Comparison of ENCODE assay signal across 19 cellular contexts in the genomic region with DNA sequence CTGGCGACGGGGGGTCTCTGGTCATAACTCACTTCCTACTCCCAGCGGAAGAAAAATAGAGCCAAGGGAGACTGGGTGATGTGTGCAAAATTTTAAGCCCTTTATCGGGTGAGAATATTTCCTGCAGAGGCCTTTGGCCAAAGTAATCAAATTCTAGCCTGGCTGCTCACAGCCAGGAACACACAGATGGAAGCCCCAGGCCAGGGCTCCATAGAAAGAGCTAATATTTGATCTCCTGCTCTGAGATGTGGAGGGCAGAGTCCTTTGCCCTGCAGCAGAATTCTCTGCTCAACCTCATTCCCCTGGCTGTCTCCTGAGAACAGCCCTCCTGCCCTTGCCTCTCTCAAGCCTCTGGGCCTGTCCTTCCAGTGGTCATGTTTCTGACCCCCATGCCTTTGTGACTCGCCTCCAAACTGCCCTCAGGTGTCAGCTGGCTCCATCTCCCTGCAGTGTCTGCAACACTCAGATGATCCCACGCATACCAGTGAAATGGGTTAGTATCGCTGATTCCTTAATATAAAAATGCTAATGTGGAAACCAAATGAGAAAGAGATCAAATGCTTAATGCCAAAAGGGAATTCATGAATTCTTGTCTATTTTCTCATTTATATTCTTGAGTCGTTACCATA. TPM values are rescaled to one million over a fixed set of nuclear protein-coding genes. Genes with fewer than 3 reads are reported as not detected.
DNase-seq lines count a peak whose midpoint lies in the region; ATAC-seq and TF ChIP-seq lines count a peak whose summit lies in the region.
"Had no signal": no experiment of that assay in that cellular context is flagged by ENCODE, and none has a peak within 500 bp of the region (broad histone marks: within the 10 kb centered on the region; RNA-seq: fewer than 3 reads in every experiment).

No MANE protein-coding gene starts in this region.

- no peaks in the 10 kb centered on the region for H3K36me3 Mint-ChIP-seq in brain

- peak in 6 of 8 donors; percentile 29 to 74 (median 59) for ATAC-seq in heart right ventricle
- ATAC-seq: effector memory CD8-positive, alpha-beta T cell; K562 had no signal

- peaks cover 0 to 26% (median 4%) of the 10 kb centered on the region in 11 donors for H3K9me3 ChIP-seq in heart right ventricle
- peaks cover 0 to 22% (median 6%) of the 10 kb centered on the region in 4 donors for H3K9me3 ChIP-seq in stomach
- H3K9me3 ChIP-seq in ovary, result no peaks in the 10 kb centered on the region

- H3K27ac Mint-ChIP-seq in brain, result peak overlapping the region in 3 of 5 experiments; percentile 31 to 79 (median 67)
- H3K27ac Mint-ChIP-seq: CD4-positive, alpha-beta memory T cell; effector memory CD8-positive, alpha-beta T cell; T-helper 2 cell treated with Interferon-gamma antibody and Interleukin-4, amounts not matched to agents 5 μg/mL and 100 μg/mL, for 36 hours had no signal

- intact Hi-C loops in heart right ventricle (cut with DNase I) (loop anchor here in 1 of 10 donors (10.0 kb wide), 1 partner anchor 121 kb away; no protein-coding TSS in a partner anchor), cardiac septum (cut with DNase I) (no loop called here), stomach (cut with DNase I; ENCODE audit: low total_unique reads) (no loop called here), lower leg skin (cut with DNase I; ENCODE audit: low total_unique reads) (no loop called here), ovary (cut with DNase I) (no loop called here)

- H3K36me3 ChIP-seq in heart right ventricle, result no peaks in the 10 kb centered on the region
- H3K36me3 ChIP-seq in stomach, result no peaks in the 10 kb centered on the region
- H3K36me3 ChIP-seq in ovary, result no peaks in the 10 kb centered on the region

- TF ChIP-seq CTCF in heart right ventricle (IDR thresholded peaks at IDR 0.05) (no peak), brain (conservative IDR thresholded peaks at IDR 0.05) (no peak), stomach (IDR thresholded peaks at IDR 0.05) (no peak), lower leg skin (IDR thresholded peaks at IDR 0.05) (no peak), ovary (IDR thresholded peaks at IDR 0.05) (no peak)

- H3K27me3 ChIP-seq in heart right ventricle, result peaks cover 0 to 13% (median 7%) of the 10 kb centered on the region in 7 donors
- H3K27me3 ChIP-seq in stomach, result peaks cover 0 to 7% (median 0%) of the 10 kb centered on the region in 3 donors
- H3K27me3 ChIP-seq in ovary, result no peaks in the 10 kb centered on the region

- no peak overlapping the region for H3K4me3 ChIP-seq in heart right ventricle
- H3K4me3 ChIP-seq in stomach, result no peak overlapping the region
- no peak overlapping the region for H3K4me3 ChIP-seq in lower leg skin (ENCODE audit: low read depth, poor library complexity, severe bottlenecking)
- no peak overlapping the region for H3K4me3 ChIP-seq in ovary
- H3K4me3 ChIP-seq: K562 had no signal

- peaks cover 5% of the 10 kb centered on the region for H3K27me3 Mint-ChIP-seq in brain

- peak overlapping the region in 1 of 5 experiments; percentile 9 for H3K4me3 Mint-ChIP-seq in brain
- H3K4me3 Mint-ChIP-seq: CD4-positive, alpha-beta memory T cell; effector memory CD8-positive, alpha-beta T cell; neural crest cell; T-helper 2 cell treated with Interferon-gamma antibody and Interleukin-4, amounts not matched to agents 5 μg/mL and 100 μg/mL, for 36 hours had no signal

- H3K27ac ChIP-seq in heart right ventricle, result peak overlapping the region in 1 of 10 donors; percentile 20
- H3K27ac ChIP-seq in stomach, result no peak overlapping the region
- no peak overlapping the region for H3K27ac ChIP-seq in ovary
- H3K27ac ChIP-seq: HL-60 had no signal

- H3K4me1 Mint-ChIP-seq in brain, result peaks cover 34% of the 10 kb centered on the region
- H3K4me1 Mint-ChIP-seq: CD4-positive, alpha-beta memory T cell had no signal

- DNase-seq in heart right ventricle, result peak in 1 of 2 donors; percentile 12
- no peak for DNase-seq in cardiac septum (ENCODE audit: low spot score)
- DNase-seq in kidney glomerular epithelial cell (lab: John Stamatoyannopoulos, UW), result peak; percentile 47
- DNase-seq in stomach, result peak; percentile 51
- no peak for DNase-seq in lower leg skin (ENCODE audit: low spot score in 2 of 2)
- DNase-seq in GM03348 (ENCODE audit: low spot score), result no peak
- no peak for DNase-seq in ovary
- DNase-seq: activated CD8-positive, alpha-beta memory T cell treated with anti-CD3 and anti-CD28 coated beads, Interleukin-2, amount 50 U/mL, for 48 hours; CD4-positive, alpha-beta memory T cell; effector memory CD8-positive, alpha-beta T cell; mesenchymal stem cell; NCI-H1048; NCI-H2171; stimulated activated CD4-positive, alpha-beta T cell treated with anti-CD3 and anti-CD28 coated beads, Interleukin-1b, Interleukin-23, amount 100 ng/mL, for 48 hours had no signal

- H3K4me1 ChIP-seq in heart right ventricle (peaks cover 0 to 20% (median 11%) of the 10 kb centered on the region in 9 donors), stomach (peaks cover 0 to 14% (median 7%) of the 10 kb centered on the region in 4 donors), ovary (ENCODE audit: insufficient read depth) (no peaks in the 10 kb centered on the region)

- peaks cover 6 to 19% (median 17%) of the 10 kb centered on the region in 5 experiments for H3K9me3 Mint-ChIP-seq in brain

- 45 to 48% methylated on average over 8 of the region's 8 CpGs for WGBS in heart right ventricle, 2 donors
- 38 to 58% (median 44%) methylated on average over 8 of the region's 8 CpGs for WGBS in stomach, 5 donors
- 67 to 68% methylated on average over 8 of the region's 8 CpGs for WGBS in lower leg skin, 2 donors
- 43 to 57% (median 55%) methylated on average over 8 of the region's 8 CpGs for WGBS in ovary, 3 donors

- TF ChIP-seq EP300 in stomach (IDR thresholded peaks at IDR 0.05) (no peak), ovary (IDR thresholded peaks at IDR 0.05) (no peak)

- TF ChIP-seq POLR2A in stomach (IDR thresholded peaks at IDR 0.05) (no peak), lower leg skin (IDR thresholded peaks at IDR 0.05) (no peak), ovary (IDR thresholded peaks at IDR 0.05) (no peak)

RNA-seq across cellular contexts. Expression of a gene that starts 34.5 kb away (rescaled TPM):
- total RNA-seq in heart right ventricle (10 to 100 TPM; 20.8 to 43.4 (median 31.7) TPM), cardiac septum (23.7 TPM), stomach (10 to 100 TPM in 4 of 5 donors, 1 to 10 TPM in 1; 8.4 to 25.3 (median 15.6) TPM), lower leg skin (10 to 100 TPM; 27.5 to 40.4 (median 33.0) TPM), ovary (10 to 100 TPM in 4 of 7 donors, 1 to 10 TPM in 3; 5.5 to 24.7 (median 12.0) TPM)
- polyA plus RNA-seq in heart right ventricle (10 to 100 TPM; 17.4 to 18.2 TPM), brain (ENCODE audit: insufficient read depth, low read depth, low replicate concordance) (23.0 TPM), stomach (1 to 10 TPM; 6.9 to 7.5 (median 7.2) TPM), ovary (10 to 100 TPM; 11.0 to 11.3 TPM)

Comparison
In these comparisons a context has a peak if more than half of its experiments do, and no peak if none do; other contexts are left out.
1. DNase-seq: peak in kidney glomerular epithelial cell (single experiment) and stomach (single experiment); none in cardiac septum (single experiment), lower leg skin (0 of 2), GM03348 (single experiment) and ovary (0 of 5).